1 cellular context compared by ENCODE assay signal in genomic region chr11:119666463-119667131, GRCh38.
A peak's percentile ranks its signal among the peaks of the same experiment; 100 is the strongest.
TF ChIP-seq lines count a peak whose summit lies in the region.

No MANE protein-coding gene starts in this region.

TF ChIP-seq in HepG2, 621 proteins besides CTCF, POLR2A, EP300 and RAD21 (continued from another document and continues in another):
- TF ChIP-seq ZNF574 (CRISPR knock-in tag; IDR thresholded peaks at IDR 0.05) = 0 out of 2 replicates have a peak, but pooled peaks have one; percentile 22
- TF ChIP-seq NFYC (CRISPR knock-in tag; IDR thresholded peaks at IDR 0.05) = no peak
- no peak for TF ChIP-seq ONECUT2 (CRISPR knock-in tag; IDR thresholded peaks at IDR 0.05)
- TF ChIP-seq KDM5A (IDR thresholded peaks at IDR 0.05; ENCODE audit: borderline replicate concordance, low read length) = no peak
- no peak for TF ChIP-seq SCMH1 (CRISPR knock-in tag; IDR thresholded peaks at IDR 0.05; ENCODE audit: borderline replicate concordance)
- TF ChIP-seq ZNF737 (CRISPR knock-in tag; IDR thresholded peaks at IDR 0.05; ENCODE audit: borderline replicate concordance) = no peak
- no peak for TF ChIP-seq FOXK1 (CRISPR knock-in tag; IDR thresholded peaks at IDR 0.05; ENCODE audit: borderline replicate concordance, low read depth)
- no peak for TF ChIP-seq KLF12 (CRISPR knock-in tag; IDR thresholded peaks at IDR 0.05; ENCODE audit: borderline replicate concordance)
- TF ChIP-seq DPF2 (CRISPR knock-in tag; IDR thresholded peaks at IDR 0.05; ENCODE audit: borderline replicate concordance, low read depth) = no peak
- no peak for TF ChIP-seq ZMYM4 (CRISPR knock-in tag; IDR thresholded peaks at IDR 0.05)
- no peak for TF ChIP-seq MAF1 (CRISPR knock-in tag; IDR thresholded peaks at IDR 0.05; ENCODE audit: borderline replicate concordance)
- TF ChIP-seq SMC3 (IDR thresholded peaks at IDR 0.05; ENCODE audit: low read length) = peak; percentile 91
- TF ChIP-seq ZNF263 (CRISPR knock-in tag; IDR thresholded peaks at IDR 0.05) = peak; percentile 62
- no peak for TF ChIP-seq ETV6 (CRISPR knock-in tag; conservative IDR thresholded peaks at IDR 0.05)
- no peak for TF ChIP-seq ATF6 (CRISPR knock-in tag; conservative IDR thresholded peaks at IDR 0.05)
- no peak for TF ChIP-seq ZNF33B (CRISPR knock-in tag; IDR thresholded peaks at IDR 0.05)
- no peak; the same call in 1 of the 2 replicates for TF ChIP-seq NR2F6 (IDR thresholded peaks at IDR 0.05)
- TF ChIP-seq NR2F6 (CRISPR knock-in tag; IDR thresholded peaks at IDR 0.05) = peak; percentile 56; the same call in 1 of the 2 replicates
- TF ChIP-seq GRHL1 (CRISPR knock-in tag; conservative IDR thresholded peaks at IDR 0.05) = no peak
- peak; percentile 77; the same call in 1 of the 2 replicates for TF ChIP-seq SMAD9 (CRISPR knock-in tag; IDR thresholded peaks at IDR 0.05)
- no peak for TF ChIP-seq ZNF576 (CRISPR knock-in tag; IDR thresholded peaks at IDR 0.05)
- peak; percentile 66; the same call in 1 of the 2 replicates for TF ChIP-seq ZFX (CRISPR knock-in tag; IDR thresholded peaks at IDR 0.05; ENCODE audit: low read depth)
- TF ChIP-seq IRX3 (CRISPR knock-in tag; IDR thresholded peaks at IDR 0.05; ENCODE audit: borderline replicate concordance, low read depth) = no peak
- no peak for TF ChIP-seq MEIS1 (CRISPR knock-in tag; IDR thresholded peaks at IDR 0.05; ENCODE audit: borderline replicate concordance)
- no peak for TF ChIP-seq ZNF781 (CRISPR knock-in tag; IDR thresholded peaks at IDR 0.05; ENCODE audit: borderline replicate concordance, not compliant biosample characterization)
- 0 out of 2 replicates have a peak, but pooled peaks have one; percentile 42 for TF ChIP-seq AHR (CRISPR knock-in tag; IDR thresholded peaks at IDR 0.05)
- peak; percentile 63; the same call in 1 of the 2 replicates for TF ChIP-seq ZBED4 (CRISPR knock-in tag; IDR thresholded peaks at IDR 0.05; ENCODE audit: borderline replicate concordance)
- TF ChIP-seq ZNF512 (CRISPR knock-in tag; IDR thresholded peaks at IDR 0.05) = no peak
- TF ChIP-seq SOX6 (IDR thresholded peaks at IDR 0.05) = no peak
- peak; percentile 44 for TF ChIP-seq SOX6 (CRISPR knock-in tag; IDR thresholded peaks at IDR 0.05)
- TF ChIP-seq ZNF792 (CRISPR knock-in tag; IDR thresholded peaks at IDR 0.05) = no peak
- no peak for TF ChIP-seq ZNF768 (CRISPR knock-in tag; IDR thresholded peaks at IDR 0.05)
- TF ChIP-seq PHF5A (CRISPR knock-in tag; IDR thresholded peaks at IDR 0.05; ENCODE audit: low read depth, unreplicated experiment) = no peak
- TF ChIP-seq CENPBD1 (CRISPR knock-in tag; IDR thresholded peaks at IDR 0.05; ENCODE audit: borderline replicate concordance, low read depth) = no peak
- TF ChIP-seq XRCC5 (optimal IDR thresholded peaks at IDR 0.05; ENCODE audit: low read length) = peak; percentile 68
- peak; percentile 45; the same call in 1 of the 2 replicates for TF ChIP-seq BHLHE40 (IDR thresholded peaks at IDR 0.05; ENCODE audit: low read length)
- TF ChIP-seq ESRRA (CRISPR knock-in tag; IDR thresholded peaks at IDR 0.05; ENCODE audit: low read depth) = no peak
- TF ChIP-seq POGZ (CRISPR knock-in tag; IDR thresholded peaks at IDR 0.05) = no peak
- no peak for TF ChIP-seq DRAP1 (CRISPR knock-in tag; IDR thresholded peaks at IDR 0.05)
- no peak for TF ChIP-seq ZNF747 (CRISPR knock-in tag; IDR thresholded peaks at IDR 0.05; ENCODE audit: borderline replicate concordance)
- no peak for TF ChIP-seq SP1 (IDR thresholded peaks at IDR 0.05)
- no peak for TF ChIP-seq SP1 (CRISPR knock-in tag; IDR thresholded peaks at IDR 0.05)
- TF ChIP-seq NR2F1 (CRISPR knock-in tag; IDR thresholded peaks at IDR 0.05) = no peak
- TF ChIP-seq JUND (CRISPR knock-in tag; IDR thresholded peaks at IDR 0.05) = no peak
- TF ChIP-seq DMAP1 (CRISPR knock-in tag; IDR thresholded peaks at IDR 0.05) = no peak
- TF ChIP-seq MIER2 (CRISPR knock-in tag; IDR thresholded peaks at IDR 0.05) = no peak
- TF ChIP-seq ZNF468 (CRISPR knock-in tag; IDR thresholded peaks at IDR 0.05) = no peak
- no peak; the same call in 1 of the 2 replicates for TF ChIP-seq MIXL1 (CRISPR knock-in tag; IDR thresholded peaks at IDR 0.05)
- peak in 1 of 2 experiments; percentile 60; a peak in 2 of 4 replicates for TF ChIP-seq HMGXB4 (CRISPR knock-in tag; IDR thresholded peaks at IDR 0.05; ENCODE audit: borderline replicate concordance in 1 of 2, low read depth in 1 of 2)
- TF ChIP-seq MIER3 (CRISPR knock-in tag; IDR thresholded peaks at IDR 0.05; ENCODE audit: borderline replicate concordance) = no peak
- 0 out of 2 replicates have a peak, but pooled peaks have one; percentile 76 for TF ChIP-seq HNRNPL (IDR thresholded peaks at IDR 0.05; ENCODE audit: low read depth, low read length)
- no peak for TF ChIP-seq HOMEZ (CRISPR knock-in tag; IDR thresholded peaks at IDR 0.05; ENCODE audit: low read depth)
- TF ChIP-seq FOXA1 (IDR thresholded peaks at IDR 0.05) = no peak
- no peak; the same call in 1 of the 2 replicates for TF ChIP-seq FOXA1 (CRISPR knock-in tag; IDR thresholded peaks at IDR 0.05)
- peak; percentile 66; the same call in 1 of the 2 replicates for TF ChIP-seq ZBTB38 (CRISPR knock-in tag; IDR thresholded peaks at IDR 0.05)
- no peak for TF ChIP-seq ZNF230 (CRISPR knock-in tag; IDR thresholded peaks at IDR 0.05)
- TF ChIP-seq STAG1 (CRISPR knock-in tag; IDR thresholded peaks at IDR 0.05) = peak; percentile 100
- no peak for TF ChIP-seq STAT5B (CRISPR knock-in tag; IDR thresholded peaks at IDR 0.05)
